ENCODE assay signal across 1 cellular context in the genomic region with DNA sequence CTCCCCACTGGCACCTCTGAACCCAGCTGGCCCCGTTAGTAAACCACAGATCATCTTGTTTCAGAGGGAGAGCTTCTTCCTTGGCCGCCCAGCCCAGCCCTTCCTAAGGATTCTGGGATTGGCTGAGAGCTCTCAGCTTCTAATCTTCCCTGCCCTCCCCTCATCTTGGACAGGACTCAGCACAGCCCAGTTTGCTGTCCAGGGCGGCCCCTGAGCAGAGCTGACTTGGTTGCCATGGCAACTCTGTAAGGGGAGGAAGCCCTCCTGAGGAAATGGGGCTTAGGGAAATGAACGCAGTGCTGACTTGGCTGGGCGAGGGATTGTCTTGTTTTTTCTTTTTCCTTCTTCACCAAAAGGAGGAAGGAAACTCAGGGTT.
TF ChIP-seq lines count a peak whose summit lies in the region.

No MANE protein-coding gene starts in this region.

TF ChIP-seq in HepG2, 621 proteins besides CTCF, POLR2A, EP300 and RAD21:
- 0 out of 2 replicates have a peak, but pooled peaks have one; percentile 35 for TF ChIP-seq RFX3 (CRISPR knock-in tag; IDR thresholded peaks at IDR 0.05)
- TF ChIP-seq NKX3-1 (CRISPR knock-in tag; IDR thresholded peaks at IDR 0.05): no peak
- TF ChIP-seq NRL (CRISPR knock-in tag; IDR thresholded peaks at IDR 0.05; ENCODE audit: borderline replicate concordance): no peak
- no peak for TF ChIP-seq KLF13 (CRISPR knock-in tag; IDR thresholded peaks at IDR 0.05)
